1 cellular context compared by ENCODE assay signal in the genomic region with DNA sequence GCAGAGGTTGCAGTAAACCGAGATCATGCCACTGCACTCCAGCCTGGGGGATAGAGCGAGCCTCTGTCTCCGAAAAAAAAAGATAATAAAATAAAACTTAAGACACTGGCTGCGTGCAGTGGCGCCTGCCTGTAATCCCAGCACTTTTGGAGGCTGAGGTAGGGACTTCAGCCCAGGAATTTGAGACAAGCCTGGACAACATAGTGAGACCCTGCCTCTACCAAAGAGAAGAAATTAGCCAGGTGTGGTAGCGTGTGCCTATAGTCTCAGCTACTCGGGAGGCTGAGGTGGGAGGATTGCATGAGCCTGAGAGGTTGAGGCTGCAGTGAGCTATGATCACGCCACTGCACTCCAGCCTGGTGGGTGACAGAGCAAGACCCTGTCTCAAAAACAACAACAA.
A peak's percentile ranks its signal among the peaks of the same experiment; 100 is the strongest.
TF ChIP-seq lines count a peak whose summit lies in the region.

No MANE protein-coding gene starts in this region.

TF ChIP-seq in HepG2, 621 proteins besides CTCF, POLR2A, EP300 and RAD21 (continued from another document and continues in another):
- TF ChIP-seq MED8 (CRISPR knock-in tag; IDR thresholded peaks at IDR 0.05; ENCODE audit: insufficient replicate concordance) (no peak), SRSF4 (IDR thresholded peaks at IDR 0.05; ENCODE audit: low read depth, low read length, poor library complexity, severe bottlenecking) (no peak), THAP11 (CRISPR knock-in tag; IDR thresholded peaks at IDR 0.05) (no peak), HDAC6 (IDR thresholded peaks at IDR 0.05; ENCODE audit: low read depth, low read length) (no peak), HNF4G (IDR thresholded peaks at IDR 0.05; ENCODE audit: borderline replicate concordance, low read depth, low read length) (no peak), HNF4G (CRISPR knock-in tag; IDR thresholded peaks at IDR 0.05; ENCODE audit: borderline replicate concordance, low read depth) (no peak), ZFP1 (CRISPR knock-in tag; IDR thresholded peaks at IDR 0.05) (no peak), GATAD2A (CRISPR knock-in tag; IDR thresholded peaks at IDR 0.05) (no peak), HHEX (CRISPR knock-in tag; IDR thresholded peaks at IDR 0.05) (no peak), ARHGAP35 (CRISPR knock-in tag; IDR thresholded peaks at IDR 0.05; ENCODE audit: borderline replicate concordance) (0 out of 2 replicates have a peak, but pooled peaks have one; percentile 28), ZBTB39 (CRISPR knock-in tag; IDR thresholded peaks at IDR 0.05) (no peak), EZH2 (conservative IDR thresholded peaks at IDR 0.05; ENCODE audit: low read depth, low read length) (no peak), ZNF546 (CRISPR knock-in tag; conservative IDR thresholded peaks at IDR 0.05) (no peak), EHMT2 (IDR thresholded peaks at IDR 0.05; ENCODE audit: borderline replicate concordance, low read depth, low read length) (no peak), ZNF543 (CRISPR knock-in tag; IDR thresholded peaks at IDR 0.05) (no peak), HNF1A (IDR thresholded peaks at IDR 0.05; ENCODE audit: low read depth) (no peak), HNF1A (CRISPR knock-in tag; IDR thresholded peaks at IDR 0.05; ENCODE audit: borderline replicate concordance) (0 out of 2 replicates have a peak, but pooled peaks have one; percentile 23), SMARCC2 (IDR thresholded peaks at IDR 0.05) (no peak), HNRNPLL (IDR thresholded peaks at IDR 0.05; ENCODE audit: low read depth, low read length, poor library complexity, severe bottlenecking) (no peak), ZBED4 (CRISPR knock-in tag; IDR thresholded peaks at IDR 0.05; ENCODE audit: borderline replicate concordance) (no peak), ZXDC (CRISPR knock-in tag; IDR thresholded peaks at IDR 0.05) (no peak), ZNF773 (CRISPR knock-in tag; IDR thresholded peaks at IDR 0.05; ENCODE audit: borderline replicate concordance) (no peak), ZBTB8A (CRISPR knock-in tag; IDR thresholded peaks at IDR 0.05; ENCODE audit: borderline replicate concordance, low read depth) (no peak), PAF1 (CRISPR knock-in tag; IDR thresholded peaks at IDR 0.05) (no peak), JUND (CRISPR knock-in tag; IDR thresholded peaks at IDR 0.05) (no peak), ZMYM4 (CRISPR knock-in tag; IDR thresholded peaks at IDR 0.05) (no peak), HCFC1 (IDR thresholded peaks at IDR 0.05; ENCODE audit: low read depth, low read length) (no peak), PHF21A (CRISPR knock-in tag; IDR thresholded peaks at IDR 0.05) (no peak), SRY (CRISPR knock-in tag; IDR thresholded peaks at IDR 0.05) (no peak), GPN1 (CRISPR knock-in tag; IDR thresholded peaks at IDR 0.05; ENCODE audit: borderline replicate concordance) (no peak), ZNF878 (CRISPR knock-in tag; IDR thresholded peaks at IDR 0.05) (no peak), ZFP90 (CRISPR knock-in tag; IDR thresholded peaks at IDR 0.05; ENCODE audit: borderline replicate concordance) (0 out of 2 replicates have a peak, but pooled peaks have one; percentile 3), RFXANK (CRISPR knock-in tag; IDR thresholded peaks at IDR 0.05) (no peak), RFXAP (CRISPR knock-in tag; IDR thresholded peaks at IDR 0.05; ENCODE audit: borderline replicate concordance) (no peak), ZNF20 (CRISPR knock-in tag; IDR thresholded peaks at IDR 0.05) (no peak), AHR (CRISPR knock-in tag; IDR thresholded peaks at IDR 0.05) (no peak), ZNF317 (CRISPR knock-in tag; IDR thresholded peaks at IDR 0.05) (no peak)
- TF ChIP-seq, protein P1, sequence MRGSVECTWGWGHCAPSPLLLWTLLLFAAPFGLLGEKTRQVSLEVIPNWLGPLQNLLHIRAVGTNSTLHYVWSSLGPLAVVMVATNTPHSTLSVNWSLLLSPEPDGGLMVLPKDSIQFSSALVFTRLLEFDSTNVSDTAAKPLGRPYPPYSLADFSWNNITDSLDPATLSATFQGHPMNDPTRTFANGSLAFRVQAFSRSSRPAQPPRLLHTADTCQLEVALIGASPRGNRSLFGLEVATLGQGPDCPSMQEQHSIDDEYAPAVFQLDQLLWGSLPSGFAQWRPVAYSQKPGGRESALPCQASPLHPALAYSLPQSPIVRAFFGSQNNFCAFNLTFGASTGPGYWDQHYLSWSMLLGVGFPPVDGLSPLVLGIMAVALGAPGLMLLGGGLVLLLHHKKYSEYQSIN (CRISPR knock-in tag; IDR thresholded peaks at IDR 0.05; ENCODE audit: borderline replicate concordance) = no peak
- TF ChIP-seq, protein P2, sequence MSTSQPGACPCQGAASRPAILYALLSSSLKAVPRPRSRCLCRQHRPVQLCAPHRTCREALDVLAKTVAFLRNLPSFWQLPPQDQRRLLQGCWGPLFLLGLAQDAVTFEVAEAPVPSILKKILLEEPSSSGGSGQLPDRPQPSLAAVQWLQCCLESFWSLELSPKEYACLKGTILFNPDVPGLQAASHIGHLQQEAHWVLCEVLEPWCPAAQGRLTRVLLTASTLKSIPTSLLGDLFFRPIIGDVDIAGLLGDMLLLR (CRISPR knock-in tag; IDR thresholded peaks at IDR 0.05) = no peak
- TF ChIP-seq, protein P3, sequence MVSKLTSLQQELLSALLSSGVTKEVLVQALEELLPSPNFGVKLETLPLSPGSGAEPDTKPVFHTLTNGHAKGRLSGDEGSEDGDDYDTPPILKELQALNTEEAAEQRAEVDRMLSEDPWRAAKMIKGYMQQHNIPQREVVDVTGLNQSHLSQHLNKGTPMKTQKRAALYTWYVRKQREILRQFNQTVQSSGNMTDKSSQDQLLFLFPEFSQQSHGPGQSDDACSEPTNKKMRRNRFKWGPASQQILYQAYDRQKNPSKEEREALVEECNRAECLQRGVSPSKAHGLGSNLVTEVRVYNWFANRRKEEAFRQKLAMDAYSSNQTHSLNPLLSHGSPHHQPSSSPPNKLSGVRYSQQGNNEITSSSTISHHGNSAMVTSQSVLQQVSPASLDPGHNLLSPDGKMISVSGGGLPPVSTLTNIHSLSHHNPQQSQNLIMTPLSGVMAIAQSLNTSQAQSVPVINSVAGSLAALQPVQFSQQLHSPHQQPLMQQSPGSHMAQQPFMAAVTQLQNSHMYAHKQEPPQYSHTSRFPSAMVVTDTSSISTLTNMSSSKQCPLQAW (CRISPR knock-in tag; IDR thresholded peaks at IDR 0.05) = no peak
- TF ChIP-seq, protein P4, sequence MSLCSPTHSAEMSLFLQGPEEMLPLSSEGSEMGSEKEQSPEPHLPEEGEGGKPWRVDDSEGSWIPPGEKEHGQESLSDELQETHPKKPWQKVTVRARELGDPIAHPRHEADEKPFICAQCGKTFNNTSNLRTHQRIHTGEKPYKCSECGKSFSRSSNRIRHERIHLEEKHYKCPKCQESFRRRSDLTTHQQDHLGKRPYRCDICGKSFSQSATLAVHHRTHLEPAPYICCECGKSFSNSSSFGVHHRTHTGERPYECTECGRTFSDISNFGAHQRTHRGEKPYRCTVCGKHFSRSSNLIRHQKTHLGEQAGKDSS (CRISPR knock-in tag; IDR thresholded peaks at IDR 0.05; ENCODE audit: borderline replicate concordance, low read depth) = 0 out of 2 replicates have a peak, but pooled peaks have one; percentile 34
- TF ChIP-seq, protein P5, sequence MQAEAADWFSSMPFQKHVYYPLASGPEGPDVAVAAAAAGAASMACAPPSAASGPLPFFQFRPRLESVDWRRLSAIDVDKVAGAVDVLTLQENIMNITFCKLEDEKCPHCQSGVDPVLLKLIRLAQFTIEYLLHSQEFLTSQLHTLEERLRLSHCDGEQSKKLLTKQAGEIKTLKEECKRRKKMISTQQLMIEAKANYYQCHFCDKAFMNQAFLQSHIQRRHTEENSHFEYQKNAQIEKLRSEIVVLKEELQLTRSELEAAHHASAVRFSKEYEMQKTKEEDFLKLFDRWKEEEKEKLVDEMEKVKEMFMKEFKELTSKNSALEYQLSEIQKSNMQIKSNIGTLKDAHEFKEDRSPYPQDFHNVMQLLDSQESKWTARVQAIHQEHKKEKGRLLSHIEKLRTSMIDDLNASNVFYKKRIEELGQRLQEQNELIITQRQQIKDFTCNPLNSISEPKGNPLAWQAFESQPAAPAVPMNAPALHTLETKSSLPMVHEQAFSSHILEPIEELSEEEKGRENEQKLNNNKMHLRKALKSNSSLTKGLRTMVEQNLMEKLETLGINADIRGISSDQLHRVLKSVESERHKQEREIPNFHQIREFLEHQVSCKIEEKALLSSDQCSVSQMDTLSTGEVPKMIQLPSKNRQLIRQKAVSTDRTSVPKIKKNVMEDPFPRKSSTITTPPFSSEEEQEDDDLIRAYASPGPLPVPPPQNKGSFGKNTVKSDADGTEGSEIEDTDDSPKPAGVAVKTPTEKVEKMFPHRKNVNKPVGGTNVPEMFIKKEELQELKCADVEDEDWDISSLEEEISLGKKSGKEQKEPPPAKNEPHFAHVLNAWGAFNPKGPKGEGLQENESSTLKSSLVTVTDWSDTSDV (CRISPR knock-in tag; IDR thresholded peaks at IDR 0.05) = no peak
